1 cellular context compared by ENCODE assay signal in genomic region chr14:68522510-68523325, GRCh38.
TF ChIP-seq lines count a peak whose summit lies in the region.

No MANE protein-coding gene starts in this region.

TF ChIP-seq in IMR-90, 13 proteins besides CTCF, POLR2A, EP300 and RAD21 (continued from another document):
- TF ChIP-seq, protein P1, sequence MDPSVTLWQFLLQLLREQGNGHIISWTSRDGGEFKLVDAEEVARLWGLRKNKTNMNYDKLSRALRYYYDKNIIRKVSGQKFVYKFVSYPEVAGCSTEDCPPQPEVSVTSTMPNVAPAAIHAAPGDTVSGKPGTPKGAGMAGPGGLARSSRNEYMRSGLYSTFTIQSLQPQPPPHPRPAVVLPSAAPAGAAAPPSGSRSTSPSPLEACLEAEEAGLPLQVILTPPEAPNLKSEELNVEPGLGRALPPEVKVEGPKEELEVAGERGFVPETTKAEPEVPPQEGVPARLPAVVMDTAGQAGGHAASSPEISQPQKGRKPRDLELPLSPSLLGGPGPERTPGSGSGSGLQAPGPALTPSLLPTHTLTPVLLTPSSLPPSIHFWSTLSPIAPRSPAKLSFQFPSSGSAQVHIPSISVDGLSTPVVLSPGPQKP (IDR thresholded peaks at IDR 0.05; ENCODE audit: borderline replicate concordance, low read depth, low read length), result no peak
- TF ChIP-seq FOS (IDR thresholded peaks at IDR 0.05; ENCODE audit: low read depth, low read length), result no peak
- TF ChIP-seq MXI1 (IDR thresholded peaks at IDR 0.05; ENCODE audit: borderline replicate concordance, low read depth, low read length), result no peak
- no peak for TF ChIP-seq MAZ (IDR thresholded peaks at IDR 0.05; ENCODE audit: borderline replicate concordance, low read depth, low read length)
- no peak for TF ChIP-seq SMC3 (IDR thresholded peaks at IDR 0.05; ENCODE audit: low read depth, low read length)
- no peak for TF ChIP-seq MAFK (IDR thresholded peaks at IDR 0.05; ENCODE audit: low read depth, low read length)
- no peak for TF ChIP-seq NFE2L2 (IDR thresholded peaks at IDR 0.05; ENCODE audit: low read depth, low read length)
- TF ChIP-seq CHD1 (IDR thresholded peaks at IDR 0.05; ENCODE audit: low read depth, low read length), result no peak
- TF ChIP-seq RCOR1 (IDR thresholded peaks at IDR 0.05; ENCODE audit: insufficient replicate concordance, low read length), result no peak
- TF ChIP-seq, protein P2, sequence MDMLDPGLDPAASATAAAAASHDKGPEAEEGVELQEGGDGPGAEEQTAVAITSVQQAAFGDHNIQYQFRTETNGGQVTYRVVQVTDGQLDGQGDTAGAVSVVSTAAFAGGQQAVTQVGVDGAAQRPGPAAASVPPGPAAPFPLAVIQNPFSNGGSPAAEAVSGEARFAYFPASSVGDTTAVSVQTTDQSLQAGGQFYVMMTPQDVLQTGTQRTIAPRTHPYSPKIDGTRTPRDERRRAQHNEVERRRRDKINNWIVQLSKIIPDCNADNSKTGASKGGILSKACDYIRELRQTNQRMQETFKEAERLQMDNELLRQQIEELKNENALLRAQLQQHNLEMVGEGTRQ (IDR thresholded peaks at IDR 0.05; ENCODE audit: low read depth, low read length), result no peak
